Comparison of ENCODE assay signal across 28 cellular contexts in genomic region chr22:47678667-47679287, GRCh38.
"Had no signal": no experiment of that assay in that cellular context is flagged by ENCODE, and none has a peak within 500 bp of the region (broad histone marks: within the 10 kb centered on the region; RNA-seq: fewer than 3 reads in every experiment).

No MANE protein-coding gene starts in this region.

- H3K27me3 ChIP-seq: colonic mucosa, hepatocyte, neutrophil, pancreas, right atrium auricular region, thyroid gland had no signal

- H3K27ac Mint-ChIP-seq: activated CD8-positive, alpha-beta memory T cell treated with anti-CD3 and anti-CD28 coated beads, Interleukin-2, amount 10 ng/mL, durations not matched to agents 7 days and 5 days; activated CD8-positive, alpha-beta T cell treated with anti-CD3 and anti-CD28 coated beads, Interleukin-2, amount 10 ng/mL, durations not matched to agents 7 days and 5 days; activated naive CD8-positive, alpha-beta T cell; activated T-helper 2 cell treated with anti-CD3 and anti-CD28 coated beads, Interferon-gamma antibody, Interleukin-2, Interleukin-4, amounts not matched to agents 10 μg/mL and 5 μg/mL and 100 μg/mL, durations not matched to agents 14 hours and 24 hours and 36 hours; natural killer cell treated with Interleukin-12 subunit alpha and Interleukin-12 subunit beta and Interleukin-15 and Interleukin-18, amount 100 ng/mL, for 72 hours; stimulated activated naive B cell treated with anti-CD40 and anti-IgM and Interleukin-4, amounts not matched to agents 10 μg/mL and 1 μg/mL and 100 μg/mL, for 72 hours; T-helper 17 cell had no signal

- H3K4me3 Mint-ChIP-seq: activated CD8-positive, alpha-beta memory T cell treated with anti-CD3 and anti-CD28 coated beads, Interleukin-2, amount 10 ng/mL, durations not matched to agents 7 days and 5 days; activated CD8-positive, alpha-beta T cell treated with anti-CD3 and anti-CD28 coated beads, Interleukin-2, amount 10 ng/mL, durations not matched to agents 7 days and 5 days; activated naive CD8-positive, alpha-beta T cell; natural killer cell treated with Interleukin-12 subunit alpha and Interleukin-12 subunit beta and Interleukin-15 and Interleukin-18, amount 100 ng/mL, for 72 hours; stimulated activated naive B cell treated with anti-CD40 and anti-IgM and Interleukin-4, amounts not matched to agents 10 μg/mL and 1 μg/mL and 100 μg/mL, for 72 hours; T-helper 17 cell had no signal

- H3K36me3 ChIP-seq: colonic mucosa, gastroesophageal sphincter, left lung, lower lobe of right lung, neutrophil, pancreas, right atrium auricular region, stomach, thyroid gland had no signal

- DNase-seq: activated CD8-positive, alpha-beta memory T cell treated with anti-CD3 and anti-CD28 coated beads, Interleukin-2, amount 10 ng/mL, durations not matched to agents 7 days and 5 days; activated CD8-positive, alpha-beta T cell treated with anti-CD3 and anti-CD28 coated beads, Interleukin-2, amount 10 ng/mL, durations not matched to agents 7 days and 5 days; activated naive CD4-positive, alpha-beta T cell; activated T-cell treated with anti-CD3 and anti-CD28 coated beads, Interleukin-2, amount 50 U/mL, for 48 hours; anterior cingulate cortex; colonic mucosa; effector memory CD4-positive, alpha-beta T cell; erythroblast; kidney glomerular epithelial cell; lower lobe of right lung; mesenchymal stem cell; mucosa of descending colon; pancreas; stimulated activated CD4-positive, alpha-beta T cell treated with anti-CD3 and anti-CD28 coated beads, Interleukin-15, amount 100 ng/mL, for 24 hours; stimulated activated CD4-positive, alpha-beta T cell treated with anti-CD3 and anti-CD28 coated beads, Interleukin-2, amount 100 ng/mL, for 24 hours; stimulated activated naive B cell treated with anti-CD40 and anti-IgM and Interleukin-4, amounts not matched to agents 10 μg/mL and 1 μg/mL and 100 μg/mL, for 72 hours; stomach; T-helper 17 cell; T1000; thyroid gland had no signal

- H3K27ac ChIP-seq: colonic mucosa, gastroesophageal sphincter, hepatocyte, left lung, lower lobe of right lung, neutrophil, pancreas, right atrium auricular region, stomach, thyroid gland had no signal

- ATAC-seq: activated CD8-positive, alpha-beta memory T cell treated with anti-CD3 and anti-CD28 coated beads, Interleukin-2, amount 10 ng/mL, durations not matched to agents 7 days and 5 days; activated CD8-positive, alpha-beta T cell treated with anti-CD3 and anti-CD28 coated beads, Interleukin-2, amount 10 ng/mL, durations not matched to agents 7 days and 5 days; gastroesophageal sphincter; left lung; lower lobe of right lung; mucosa of descending colon; pancreas; stimulated activated naive B cell treated with anti-CD40 and anti-IgM and Interleukin-4, amounts not matched to agents 10 μg/mL and 1 μg/mL and 100 μg/mL, for 72 hours; T-helper 17 cell had no signal

- H3K27me3 Mint-ChIP-seq: activated CD8-positive, alpha-beta memory T cell treated with anti-CD3 and anti-CD28 coated beads, Interleukin-2, amount 10 ng/mL, durations not matched to agents 7 days and 5 days had no signal

- H3K9me3 ChIP-seq: colonic mucosa, neutrophil, pancreas, thyroid gland had no signal

- H3K4me1 ChIP-seq: colonic mucosa, gastroesophageal sphincter, left lung, lower lobe of right lung, pancreas, right atrium auricular region, stomach, thyroid gland had no signal

- H3K4me3 ChIP-seq: colonic mucosa, gastroesophageal sphincter, hepatocyte, left lung, lower lobe of right lung, mucosa of descending colon, pancreas, right atrium auricular region, stomach, thyroid gland had no signal

- H3K36me3 Mint-ChIP-seq: activated naive CD8-positive, alpha-beta T cell; natural killer cell treated with Interleukin-12 subunit alpha and Interleukin-12 subunit beta and Interleukin-15 and Interleukin-18, amount 100 ng/mL, for 72 hours; stimulated activated naive B cell treated with anti-CD40 and anti-IgM and Interleukin-4, amounts not matched to agents 10 μg/mL and 1 μg/mL and 100 μg/mL, for 72 hours had no signal

- H3K4me1 Mint-ChIP-seq: T-helper 17 cell had no signal
